28 cellular contexts compared by ENCODE assay signal in genomic region chr9:95729669-95730368, GRCh38.
"Had no signal": no experiment of that assay in that cellular context is flagged by ENCODE, and none has a peak within 500 bp of the region (broad histone marks: within the 10 kb centered on the region; RNA-seq: fewer than 3 reads in every experiment).

No MANE protein-coding gene starts in this region.

- H3K27ac ChIP-seq: ascending aorta, body of pancreas, SJCRH30, VCaP had no signal

- ATAC-seq: activated CD4-positive, alpha-beta T cell treated with anti-CD3 and anti-CD28 coated beads for 36 hours; body of pancreas; Panc1 had no signal

- H3K9ac ChIP-seq: SK-N-SH had no signal

- DNase-seq: activated CD4-positive, alpha-beta memory T cell treated with anti-CD3 and anti-CD28 coated beads, Interleukin-2, amount 10 ng/mL, durations not matched to agents 7 days and 5 days; activated CD4-positive, alpha-beta T cell treated with anti-CD3 and anti-CD28 coated beads for 36 hours; activated CD4-positive, alpha-beta T cell treated with anti-CD3 and anti-CD28 coated beads, Interleukin-2, amount 50 U/mL, for 1 hour; activated CD8-positive, alpha-beta memory T cell treated with anti-CD3 and anti-CD28 coated beads, Interleukin-2, amount 50 U/mL, for 4 hours; activated naive CD4-positive, alpha-beta T cell treated with anti-CD3 and anti-CD28 coated beads, Interleukin-2, amount 50 U/mL, for 16 hours; activated naive CD8-positive, alpha-beta T cell treated with anti-CD3 and anti-CD28 coated beads, Interleukin-2, amount 10 ng/mL, durations not matched to agents 7 days and 5 days; activated T-cell treated with anti-CD3 and anti-CD28 coated beads, Interleukin-2, amount 50 U/mL, for 1 hour; body of pancreas; central memory CD4-positive, alpha-beta T cell; MG63; MV-4-11; NCI-H1105; NCI-H1436; NCI-H1694 treated with DMSO at 0.1 percent for 48 hours; NCI-H2029 treated with DMSO at 0.1 percent for 48 hours; NCI-H510A treated with DMSO at 0.1 percent for 48 hours; NCI-H774; NK-92 treated with Interleukin-12 subunit alpha and Interleukin-12 subunit beta, amount 100 ng/mL, for 24 hours; OCI-M1; Right ventricle myocardium superior; RPMI8226; SJCRH30; SK-N-SH; T-helper 1 cell had no signal

- H3K4me1 ChIP-seq: ascending aorta, body of pancreas had no signal

- H3K27ac Mint-ChIP-seq: activated CD4-positive, alpha-beta memory T cell treated with anti-CD3 and anti-CD28 coated beads, Interleukin-2, amount 10 ng/mL, durations not matched to agents 7 days and 5 days; activated CD4-positive, alpha-beta T cell treated with anti-CD3 and anti-CD28 coated beads for 36 hours; activated naive CD8-positive, alpha-beta T cell treated with anti-CD3 and anti-CD28 coated beads, Interleukin-2, amount 10 ng/mL, durations not matched to agents 7 days and 5 days had no signal

- H3K27me3 ChIP-seq: ascending aorta, body of pancreas, MG63, SJCRH30 had no signal

- H3K36me3 ChIP-seq: ascending aorta, MG63, SJCRH30 had no signal

- H3K4me2 ChIP-seq: SK-N-SH had no signal

- H3K4me3 Mint-ChIP-seq: activated CD4-positive, alpha-beta memory T cell treated with anti-CD3 and anti-CD28 coated beads, Interleukin-2, amount 10 ng/mL, durations not matched to agents 7 days and 5 days; activated CD4-positive, alpha-beta T cell treated with anti-CD3 and anti-CD28 coated beads for 36 hours; activated naive CD8-positive, alpha-beta T cell treated with anti-CD3 and anti-CD28 coated beads, Interleukin-2, amount 10 ng/mL, durations not matched to agents 7 days and 5 days had no signal

- FAIRE-seq: bronchial epithelial cell had no signal

- H3K9me3 ChIP-seq: ascending aorta, body of pancreas, SJCRH30, SK-N-SH had no signal

- H3K4me3 ChIP-seq: ascending aorta, body of pancreas, MG63, SJCRH30 had no signal
